ENCODE assay signal across 9 cellular contexts in the genomic region with DNA sequence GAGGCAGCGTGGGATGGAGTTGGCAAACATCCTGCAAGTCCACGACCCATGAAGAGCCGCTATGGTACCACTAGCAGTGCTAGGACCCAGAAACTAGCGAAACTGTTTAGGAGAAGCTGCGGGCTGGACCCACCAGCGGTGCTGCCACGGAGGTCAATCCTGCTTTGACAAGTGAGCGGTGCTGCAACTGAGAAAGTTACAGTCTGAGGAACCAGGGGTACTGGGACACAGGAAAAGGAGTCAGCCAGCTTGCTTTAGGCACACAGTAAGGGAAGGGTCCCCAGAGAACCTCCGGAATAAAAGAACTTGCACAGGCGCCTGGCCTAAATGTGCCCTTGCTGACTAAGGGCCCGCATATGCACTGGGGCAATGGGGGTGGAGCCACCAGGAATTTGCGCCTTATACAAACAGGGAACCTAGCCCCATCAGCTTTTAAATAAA. TPM values are rescaled to one million over a fixed set of nuclear protein-coding genes. Genes with fewer than 3 reads are reported as not detected.
A peak's percentile ranks its signal among the peaks of the same experiment; 100 is the strongest.
DNase-seq lines count a peak whose midpoint lies in the region; ATAC-seq lines count a peak whose summit lies in the region.
"Had no signal": no experiment of that assay in that cellular context is flagged by ENCODE, and none has a peak within 500 bp of the region (broad histone marks: within the 10 kb centered on the region; RNA-seq: fewer than 3 reads in every experiment).

No MANE protein-coding gene starts in this region.

- no peaks in the 10 kb centered on the region for H3K27me3 ChIP-seq in thymus (ENCODE audit: control insufficient read depth, insufficient read depth)
- H3K27me3 ChIP-seq: BE2C had no signal

- no peaks in the 10 kb centered on the region for H3K27me3 Mint-ChIP-seq in activated CD4-positive, alpha-beta T cell treated with anti-CD3 and anti-CD28 coated beads, Interleukin-2, amount 10 ng/mL, durations not matched to agents 24 days and 14 days
- no peaks in the 10 kb centered on the region for H3K27me3 Mint-ChIP-seq in activated T-helper 2 cell treated with anti-CD3 and anti-CD28 coated beads, Interferon-gamma antibody, Interleukin-2, Interleukin-4, amounts not matched to agents 10 μg/mL and 5 μg/mL and 100 μg/mL, durations not matched to agents 14 hours and 24 hours and 36 hours (ENCODE audit: low read depth)
- H3K27me3 Mint-ChIP-seq in immature natural killer cell (ENCODE audit: low read depth in 3 of 3): peaks cover 8 to 40% (median 22%) of the 10 kb centered on the region in 3 donors

- H3K27ac ChIP-seq in thymus (ENCODE audit: low read depth): peak overlapping the region; percentile 58

- H3K4me3 ChIP-seq in thymus (ENCODE audit: low read length): no peak overlapping the region

- peaks cover 14% of the 10 kb centered on the region for H3K4me1 ChIP-seq in thymus (ENCODE audit: control insufficient read depth, insufficient read depth, low read length)
- H3K4me1 ChIP-seq: BE2C had no signal

- ATAC-seq in HG03439 (IDR thresholded peaks at IDR 0.05; ENCODE audit: unreplicated experiment): no peak

- H3K27ac Mint-ChIP-seq in activated CD4-positive, alpha-beta T cell treated with anti-CD3 and anti-CD28 coated beads, Interleukin-2, amount 10 ng/mL, durations not matched to agents 24 days and 14 days: peak overlapping the region; percentile 13
- no peak overlapping the region for H3K27ac Mint-ChIP-seq in activated T-helper 2 cell treated with anti-CD3 and anti-CD28 coated beads, Interferon-gamma antibody, Interleukin-2, Interleukin-4, amounts not matched to agents 10 μg/mL and 5 μg/mL and 100 μg/mL, durations not matched to agents 14 hours and 24 hours and 36 hours
- H3K27ac Mint-ChIP-seq in immature natural killer cell: peak overlapping the region; percentile 97 to 99 (median 99)

- no peaks in the 10 kb centered on the region for H3K9me3 ChIP-seq in thymus (ENCODE audit: control insufficient read depth)
- H3K9me3 ChIP-seq: BE2C had no signal

- intact Hi-C loops in activated CD4-positive, alpha-beta T cell treated with anti-CD3 and anti-CD28 coated beads, Interleukin-2, amount 10 ng/mL, durations not matched to agents 24 days and 14 days (cut with micrococcal nuclease): loop anchor here (1.0 to 2.0 kb wide), 2 partner anchors 113 to 155 kb away; no protein-coding TSS in a partner anchor
- intact Hi-C loops in activated T-helper 2 cell treated with anti-CD3 and anti-CD28 coated beads, Interferon-gamma antibody, Interleukin-2, Interleukin-4, amounts not matched to agents 10 μg/mL and 5 μg/mL and 100 μg/mL, durations not matched to agents 14 hours and 24 hours and 36 hours (cut with micrococcal nuclease): loop anchor here (1.0 to 10.0 kb wide), 2 partner anchors 113 to 541 kb away; a partner anchor contains a TSS

- peaks cover 4% of the 10 kb centered on the region for H3K9me3 Mint-ChIP-seq in activated CD4-positive, alpha-beta T cell treated with anti-CD3 and anti-CD28 coated beads, Interleukin-2, amount 10 ng/mL, durations not matched to agents 24 days and 14 days
- peaks cover 8% of the 10 kb centered on the region for H3K9me3 Mint-ChIP-seq in activated T-helper 2 cell treated with anti-CD3 and anti-CD28 coated beads, Interferon-gamma antibody, Interleukin-2, Interleukin-4, amounts not matched to agents 10 μg/mL and 5 μg/mL and 100 μg/mL, durations not matched to agents 14 hours and 24 hours and 36 hours
- H3K9me3 Mint-ChIP-seq in immature natural killer cell: peaks cover 0 to 11% (median 2%) of the 10 kb centered on the region in 6 donors

- peaks cover 22% of the 10 kb centered on the region for H3K4me1 Mint-ChIP-seq in activated CD4-positive, alpha-beta T cell treated with anti-CD3 and anti-CD28 coated beads, Interleukin-2, amount 10 ng/mL, durations not matched to agents 24 days and 14 days
- peaks cover 24% of the 10 kb centered on the region for H3K4me1 Mint-ChIP-seq in activated T-helper 2 cell treated with anti-CD3 and anti-CD28 coated beads, Interferon-gamma antibody, Interleukin-2, Interleukin-4, amounts not matched to agents 10 μg/mL and 5 μg/mL and 100 μg/mL, durations not matched to agents 14 hours and 24 hours and 36 hours (ENCODE audit: low read depth)
- peaks cover 33 to 38% of the 10 kb centered on the region in 2 donors for H3K4me1 Mint-ChIP-seq in immature natural killer cell

- peaks cover 17% of the 10 kb centered on the region for H3K36me3 Mint-ChIP-seq in activated CD4-positive, alpha-beta T cell treated with anti-CD3 and anti-CD28 coated beads, Interleukin-2, amount 10 ng/mL, durations not matched to agents 24 days and 14 days (ENCODE audit: low read depth)
- H3K36me3 Mint-ChIP-seq in activated T-helper 2 cell treated with anti-CD3 and anti-CD28 coated beads, Interferon-gamma antibody, Interleukin-2, Interleukin-4, amounts not matched to agents 10 μg/mL and 5 μg/mL and 100 μg/mL, durations not matched to agents 14 hours and 24 hours and 36 hours (ENCODE audit: low read depth): peaks cover 22% of the 10 kb centered on the region
- H3K36me3 Mint-ChIP-seq in immature natural killer cell: peaks cover 0 to 4% (median 3%) of the 10 kb centered on the region in 3 donors

- 95% methylated on average over 12 of the region's 12 CpGs for WGBS in thymus

- no peak overlapping the region for H3K4me3 Mint-ChIP-seq in activated CD4-positive, alpha-beta T cell treated with anti-CD3 and anti-CD28 coated beads, Interleukin-2, amount 10 ng/mL, durations not matched to agents 24 days and 14 days
- H3K4me3 Mint-ChIP-seq in activated T-helper 2 cell treated with anti-CD3 and anti-CD28 coated beads, Interferon-gamma antibody, Interleukin-2, Interleukin-4, amounts not matched to agents 10 μg/mL and 5 μg/mL and 100 μg/mL, durations not matched to agents 14 hours and 24 hours and 36 hours (ENCODE audit: low read depth): peak overlapping the region; percentile 30
- peak overlapping the region in 4 of 5 donors; percentile 20 to 98 (median 97) for H3K4me3 Mint-ChIP-seq in immature natural killer cell

- no peak for DNase-seq in activated CD4-positive, alpha-beta T cell treated with anti-CD3 and anti-CD28 coated beads, Interleukin-2, amount 10 ng/mL, durations not matched to agents 24 days and 14 days
- no peak for DNase-seq in activated CD4-positive, alpha-beta T cell treated with anti-CD3 and anti-CD28 coated beads, Interleukin-2, amount 50 U/mL, for 1 hour
- DNase-seq in activated T-helper 2 cell treated with anti-CD3 and anti-CD28 coated beads, Interferon-gamma antibody, Interleukin-2, Interleukin-4, amounts not matched to agents 10 μg/mL and 5 μg/mL and 100 μg/mL, durations not matched to agents 14 hours and 24 hours and 36 hours (ENCODE audit: low spot score): no peak
- DNase-seq in immature natural killer cell (no peak), NCI-H128 (lab: John Stamatoyannopoulos, UW; ENCODE audit: unreplicated experiment) (no peak), superior temporal gyrus (ENCODE audit: extremely low spot score) (no peak)

- no peaks in the 10 kb centered on the region for H3K36me3 ChIP-seq in thymus (ENCODE audit: control insufficient read depth, insufficient read depth)
- H3K36me3 ChIP-seq: BE2C had no signal

RNA-seq across cellular contexts. Expression of a gene that starts 23.6 kb away (rescaled TPM):
- total RNA-seq in activated CD4-positive, alpha-beta T cell treated with anti-CD3 and anti-CD28 coated beads, Interleukin-2, amount 10 ng/mL, durations not matched to agents 24 days and 14 days: 1.1 and 1.2 TPM in 2 replicates
- 2.1 and 2.5 TPM in 2 replicates for total RNA-seq in activated T-helper 2 cell treated with anti-CD3 and anti-CD28 coated beads, Interferon-gamma antibody, Interleukin-2, Interleukin-4, amounts not matched to agents 10 μg/mL and 5 μg/mL and 100 μg/mL, durations not matched to agents 14 hours and 24 hours and 36 hours
- polyA plus RNA-seq in immature natural killer cell (10 to 100 TPM; 35.3 to 53.0 (median 44.3) TPM), thymus (68.7 TPM)

RNA-seq across cellular contexts. Expression of a gene that starts 57.0 kb away (rescaled TPM):
- 37.9 and 40.1 TPM in 2 replicates for total RNA-seq in activated CD4-positive, alpha-beta T cell treated with anti-CD3 and anti-CD28 coated beads, Interleukin-2, amount 10 ng/mL, durations not matched to agents 24 days and 14 days
- total RNA-seq in activated T-helper 2 cell treated with anti-CD3 and anti-CD28 coated beads, Interferon-gamma antibody, Interleukin-2, Interleukin-4, amounts not matched to agents 10 μg/mL and 5 μg/mL and 100 μg/mL, durations not matched to agents 14 hours and 24 hours and 36 hours: 37.4 and 40.3 TPM in 2 replicates
- 10 to 100 TPM; 30.3 to 49.6 (median 33.8) TPM for polyA plus RNA-seq in immature natural killer cell
- polyA plus RNA-seq in thymus: 89.9 TPM
